Comparison of ENCODE assay signal across 1 cellular context in the genomic region with DNA sequence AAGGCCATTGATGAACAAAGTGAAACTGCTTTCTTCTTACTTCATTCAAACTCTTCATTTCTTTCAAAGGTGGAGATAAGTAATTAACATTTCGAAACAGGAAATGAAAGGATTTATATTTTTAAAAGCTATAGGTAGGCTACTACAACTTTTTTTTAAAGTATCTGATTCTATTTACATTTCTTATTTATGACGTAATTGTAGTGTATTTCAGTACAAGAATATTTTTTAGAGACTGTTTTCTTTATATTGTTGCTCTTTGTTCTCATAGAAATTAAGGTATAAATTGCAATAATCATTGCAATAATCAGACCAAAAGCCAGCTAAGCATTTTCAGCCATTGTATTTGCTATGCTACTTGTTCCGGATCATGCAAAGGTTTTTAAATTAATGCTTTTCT.
TF ChIP-seq lines count a peak whose summit lies in the region.

No MANE protein-coding gene starts in this region.

TF ChIP-seq in WTC11, 78 proteins besides CTCF, POLR2A, EP300 and RAD21 (continued from another document):
- TF ChIP-seq, protein P1, sequence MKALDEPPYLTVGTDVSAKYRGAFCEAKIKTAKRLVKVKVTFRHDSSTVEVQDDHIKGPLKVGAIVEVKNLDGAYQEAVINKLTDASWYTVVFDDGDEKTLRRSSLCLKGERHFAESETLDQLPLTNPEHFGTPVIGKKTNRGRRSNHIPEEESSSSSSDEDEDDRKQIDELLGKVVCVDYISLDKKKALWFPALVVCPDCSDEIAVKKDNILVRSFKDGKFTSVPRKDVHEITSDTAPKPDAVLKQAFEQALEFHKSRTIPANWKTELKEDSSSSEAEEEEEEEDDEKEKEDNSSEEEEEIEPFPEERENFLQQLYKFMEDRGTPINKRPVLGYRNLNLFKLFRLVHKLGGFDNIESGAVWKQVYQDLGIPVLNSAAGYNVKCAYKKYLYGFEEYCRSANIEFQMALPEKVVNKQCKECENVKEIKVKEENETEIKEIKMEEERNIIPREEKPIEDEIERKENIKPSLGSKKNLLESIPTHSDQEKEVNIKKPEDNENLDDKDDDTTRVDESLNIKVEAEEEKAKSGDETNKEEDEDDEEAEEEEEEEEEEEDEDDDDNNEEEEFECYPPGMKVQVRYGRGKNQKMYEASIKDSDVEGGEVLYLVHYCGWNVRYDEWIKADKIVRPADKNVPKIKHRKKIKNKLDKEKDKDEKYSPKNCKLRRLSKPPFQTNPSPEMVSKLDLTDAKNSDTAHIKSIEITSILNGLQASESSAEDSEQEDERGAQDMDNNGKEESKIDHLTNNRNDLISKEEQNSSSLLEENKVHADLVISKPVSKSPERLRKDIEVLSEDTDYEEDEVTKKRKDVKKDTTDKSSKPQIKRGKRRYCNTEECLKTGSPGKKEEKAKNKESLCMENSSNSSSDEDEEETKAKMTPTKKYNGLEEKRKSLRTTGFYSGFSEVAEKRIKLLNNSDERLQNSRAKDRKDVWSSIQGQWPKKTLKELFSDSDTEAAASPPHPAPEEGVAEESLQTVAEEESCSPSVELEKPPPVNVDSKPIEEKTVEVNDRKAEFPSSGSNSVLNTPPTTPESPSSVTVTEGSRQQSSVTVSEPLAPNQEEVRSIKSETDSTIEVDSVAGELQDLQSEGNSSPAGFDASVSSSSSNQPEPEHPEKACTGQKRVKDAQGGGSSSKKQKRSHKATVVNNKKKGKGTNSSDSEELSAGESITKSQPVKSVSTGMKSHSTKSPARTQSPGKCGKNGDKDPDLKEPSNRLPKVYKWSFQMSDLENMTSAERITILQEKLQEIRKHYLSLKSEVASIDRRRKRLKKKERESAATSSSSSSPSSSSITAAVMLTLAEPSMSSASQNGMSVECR (CRISPR knock-in tag; IDR thresholded peaks at IDR 0.05; ENCODE audit: borderline replicate concordance) = no peak
- TF ChIP-seq, protein P2, sequence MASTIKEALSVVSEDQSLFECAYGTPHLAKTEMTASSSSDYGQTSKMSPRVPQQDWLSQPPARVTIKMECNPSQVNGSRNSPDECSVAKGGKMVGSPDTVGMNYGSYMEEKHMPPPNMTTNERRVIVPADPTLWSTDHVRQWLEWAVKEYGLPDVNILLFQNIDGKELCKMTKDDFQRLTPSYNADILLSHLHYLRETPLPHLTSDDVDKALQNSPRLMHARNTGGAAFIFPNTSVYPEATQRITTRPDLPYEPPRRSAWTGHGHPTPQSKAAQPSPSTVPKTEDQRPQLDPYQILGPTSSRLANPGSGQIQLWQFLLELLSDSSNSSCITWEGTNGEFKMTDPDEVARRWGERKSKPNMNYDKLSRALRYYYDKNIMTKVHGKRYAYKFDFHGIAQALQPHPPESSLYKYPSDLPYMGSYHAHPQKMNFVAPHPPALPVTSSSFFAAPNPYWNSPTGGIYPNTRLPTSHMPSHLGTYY (CRISPR knock-in tag; IDR thresholded peaks at IDR 0.05) = no peak
- TF ChIP-seq, protein P3, sequence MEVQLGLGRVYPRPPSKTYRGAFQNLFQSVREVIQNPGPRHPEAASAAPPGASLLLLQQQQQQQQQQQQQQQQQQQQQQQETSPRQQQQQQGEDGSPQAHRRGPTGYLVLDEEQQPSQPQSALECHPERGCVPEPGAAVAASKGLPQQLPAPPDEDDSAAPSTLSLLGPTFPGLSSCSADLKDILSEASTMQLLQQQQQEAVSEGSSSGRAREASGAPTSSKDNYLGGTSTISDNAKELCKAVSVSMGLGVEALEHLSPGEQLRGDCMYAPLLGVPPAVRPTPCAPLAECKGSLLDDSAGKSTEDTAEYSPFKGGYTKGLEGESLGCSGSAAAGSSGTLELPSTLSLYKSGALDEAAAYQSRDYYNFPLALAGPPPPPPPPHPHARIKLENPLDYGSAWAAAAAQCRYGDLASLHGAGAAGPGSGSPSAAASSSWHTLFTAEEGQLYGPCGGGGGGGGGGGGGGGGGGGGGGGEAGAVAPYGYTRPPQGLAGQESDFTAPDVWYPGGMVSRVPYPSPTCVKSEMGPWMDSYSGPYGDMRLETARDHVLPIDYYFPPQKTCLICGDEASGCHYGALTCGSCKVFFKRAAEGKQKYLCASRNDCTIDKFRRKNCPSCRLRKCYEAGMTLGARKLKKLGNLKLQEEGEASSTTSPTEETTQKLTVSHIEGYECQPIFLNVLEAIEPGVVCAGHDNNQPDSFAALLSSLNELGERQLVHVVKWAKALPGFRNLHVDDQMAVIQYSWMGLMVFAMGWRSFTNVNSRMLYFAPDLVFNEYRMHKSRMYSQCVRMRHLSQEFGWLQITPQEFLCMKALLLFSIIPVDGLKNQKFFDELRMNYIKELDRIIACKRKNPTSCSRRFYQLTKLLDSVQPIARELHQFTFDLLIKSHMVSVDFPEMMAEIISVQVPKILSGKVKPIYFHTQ (CRISPR knock-in tag; IDR thresholded peaks at IDR 0.05) = no peak
- TF ChIP-seq, protein P4, sequence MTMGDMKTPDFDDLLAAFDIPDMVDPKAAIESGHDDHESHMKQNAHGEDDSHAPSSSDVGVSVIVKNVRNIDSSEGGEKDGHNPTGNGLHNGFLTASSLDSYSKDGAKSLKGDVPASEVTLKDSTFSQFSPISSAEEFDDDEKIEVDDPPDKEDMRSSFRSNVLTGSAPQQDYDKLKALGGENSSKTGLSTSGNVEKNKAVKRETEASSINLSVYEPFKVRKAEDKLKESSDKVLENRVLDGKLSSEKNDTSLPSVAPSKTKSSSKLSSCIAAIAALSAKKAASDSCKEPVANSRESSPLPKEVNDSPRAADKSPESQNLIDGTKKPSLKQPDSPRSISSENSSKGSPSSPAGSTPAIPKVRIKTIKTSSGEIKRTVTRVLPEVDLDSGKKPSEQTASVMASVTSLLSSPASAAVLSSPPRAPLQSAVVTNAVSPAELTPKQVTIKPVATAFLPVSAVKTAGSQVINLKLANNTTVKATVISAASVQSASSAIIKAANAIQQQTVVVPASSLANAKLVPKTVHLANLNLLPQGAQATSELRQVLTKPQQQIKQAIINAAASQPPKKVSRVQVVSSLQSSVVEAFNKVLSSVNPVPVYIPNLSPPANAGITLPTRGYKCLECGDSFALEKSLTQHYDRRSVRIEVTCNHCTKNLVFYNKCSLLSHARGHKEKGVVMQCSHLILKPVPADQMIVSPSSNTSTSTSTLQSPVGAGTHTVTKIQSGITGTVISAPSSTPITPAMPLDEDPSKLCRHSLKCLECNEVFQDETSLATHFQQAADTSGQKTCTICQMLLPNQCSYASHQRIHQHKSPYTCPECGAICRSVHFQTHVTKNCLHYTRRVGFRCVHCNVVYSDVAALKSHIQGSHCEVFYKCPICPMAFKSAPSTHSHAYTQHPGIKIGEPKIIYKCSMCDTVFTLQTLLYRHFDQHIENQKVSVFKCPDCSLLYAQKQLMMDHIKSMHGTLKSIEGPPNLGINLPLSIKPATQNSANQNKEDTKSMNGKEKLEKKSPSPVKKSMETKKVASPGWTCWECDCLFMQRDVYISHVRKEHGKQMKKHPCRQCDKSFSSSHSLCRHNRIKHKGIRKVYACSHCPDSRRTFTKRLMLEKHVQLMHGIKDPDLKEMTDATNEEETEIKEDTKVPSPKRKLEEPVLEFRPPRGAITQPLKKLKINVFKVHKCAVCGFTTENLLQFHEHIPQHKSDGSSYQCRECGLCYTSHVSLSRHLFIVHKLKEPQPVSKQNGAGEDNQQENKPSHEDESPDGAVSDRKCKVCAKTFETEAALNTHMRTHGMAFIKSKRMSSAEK (CRISPR knock-in tag; IDR thresholded peaks at IDR 0.05; ENCODE audit: borderline replicate concordance) = no peak
- TF ChIP-seq, protein P5, sequence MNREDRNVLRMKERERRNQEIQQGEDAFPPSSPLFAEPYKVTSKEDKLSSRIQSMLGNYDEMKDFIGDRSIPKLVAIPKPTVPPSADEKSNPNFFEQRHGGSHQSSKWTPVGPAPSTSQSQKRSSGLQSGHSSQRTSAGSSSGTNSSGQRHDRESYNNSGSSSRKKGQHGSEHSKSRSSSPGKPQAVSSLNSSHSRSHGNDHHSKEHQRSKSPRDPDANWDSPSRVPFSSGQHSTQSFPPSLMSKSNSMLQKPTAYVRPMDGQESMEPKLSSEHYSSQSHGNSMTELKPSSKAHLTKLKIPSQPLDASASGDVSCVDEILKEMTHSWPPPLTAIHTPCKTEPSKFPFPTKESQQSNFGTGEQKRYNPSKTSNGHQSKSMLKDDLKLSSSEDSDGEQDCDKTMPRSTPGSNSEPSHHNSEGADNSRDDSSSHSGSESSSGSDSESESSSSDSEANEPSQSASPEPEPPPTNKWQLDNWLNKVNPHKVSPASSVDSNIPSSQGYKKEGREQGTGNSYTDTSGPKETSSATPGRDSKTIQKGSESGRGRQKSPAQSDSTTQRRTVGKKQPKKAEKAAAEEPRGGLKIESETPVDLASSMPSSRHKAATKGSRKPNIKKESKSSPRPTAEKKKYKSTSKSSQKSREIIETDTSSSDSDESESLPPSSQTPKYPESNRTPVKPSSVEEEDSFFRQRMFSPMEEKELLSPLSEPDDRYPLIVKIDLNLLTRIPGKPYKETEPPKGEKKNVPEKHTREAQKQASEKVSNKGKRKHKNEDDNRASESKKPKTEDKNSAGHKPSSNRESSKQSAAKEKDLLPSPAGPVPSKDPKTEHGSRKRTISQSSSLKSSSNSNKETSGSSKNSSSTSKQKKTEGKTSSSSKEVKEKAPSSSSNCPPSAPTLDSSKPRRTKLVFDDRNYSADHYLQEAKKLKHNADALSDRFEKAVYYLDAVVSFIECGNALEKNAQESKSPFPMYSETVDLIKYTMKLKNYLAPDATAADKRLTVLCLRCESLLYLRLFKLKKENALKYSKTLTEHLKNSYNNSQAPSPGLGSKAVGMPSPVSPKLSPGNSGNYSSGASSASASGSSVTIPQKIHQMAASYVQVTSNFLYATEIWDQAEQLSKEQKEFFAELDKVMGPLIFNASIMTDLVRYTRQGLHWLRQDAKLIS (CRISPR knock-in tag; IDR thresholded peaks at IDR 0.05; ENCODE audit: borderline replicate concordance) = no peak
- TF ChIP-seq, protein P6, sequence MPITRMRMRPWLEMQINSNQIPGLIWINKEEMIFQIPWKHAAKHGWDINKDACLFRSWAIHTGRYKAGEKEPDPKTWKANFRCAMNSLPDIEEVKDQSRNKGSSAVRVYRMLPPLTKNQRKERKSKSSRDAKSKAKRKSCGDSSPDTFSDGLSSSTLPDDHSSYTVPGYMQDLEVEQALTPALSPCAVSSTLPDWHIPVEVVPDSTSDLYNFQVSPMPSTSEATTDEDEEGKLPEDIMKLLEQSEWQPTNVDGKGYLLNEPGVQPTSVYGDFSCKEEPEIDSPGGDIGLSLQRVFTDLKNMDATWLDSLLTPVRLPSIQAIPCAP (CRISPR knock-in tag; IDR thresholded peaks at IDR 0.05) = no peak
- TF ChIP-seq NFE2L1 (CRISPR knock-in tag; IDR thresholded peaks at IDR 0.05) = no peak
- TF ChIP-seq, protein P7, sequence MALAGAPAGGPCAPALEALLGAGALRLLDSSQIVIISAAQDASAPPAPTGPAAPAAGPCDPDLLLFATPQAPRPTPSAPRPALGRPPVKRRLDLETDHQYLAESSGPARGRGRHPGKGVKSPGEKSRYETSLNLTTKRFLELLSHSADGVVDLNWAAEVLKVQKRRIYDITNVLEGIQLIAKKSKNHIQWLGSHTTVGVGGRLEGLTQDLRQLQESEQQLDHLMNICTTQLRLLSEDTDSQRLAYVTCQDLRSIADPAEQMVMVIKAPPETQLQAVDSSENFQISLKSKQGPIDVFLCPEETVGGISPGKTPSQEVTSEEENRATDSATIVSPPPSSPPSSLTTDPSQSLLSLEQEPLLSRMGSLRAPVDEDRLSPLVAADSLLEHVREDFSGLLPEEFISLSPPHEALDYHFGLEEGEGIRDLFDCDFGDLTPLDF (CRISPR knock-in tag; IDR thresholded peaks at IDR 0.05) = no peak
- TF ChIP-seq TP53 (CRISPR knock-in tag; IDR thresholded peaks at IDR 0.05) = no peak
- TF ChIP-seq, protein P8, sequence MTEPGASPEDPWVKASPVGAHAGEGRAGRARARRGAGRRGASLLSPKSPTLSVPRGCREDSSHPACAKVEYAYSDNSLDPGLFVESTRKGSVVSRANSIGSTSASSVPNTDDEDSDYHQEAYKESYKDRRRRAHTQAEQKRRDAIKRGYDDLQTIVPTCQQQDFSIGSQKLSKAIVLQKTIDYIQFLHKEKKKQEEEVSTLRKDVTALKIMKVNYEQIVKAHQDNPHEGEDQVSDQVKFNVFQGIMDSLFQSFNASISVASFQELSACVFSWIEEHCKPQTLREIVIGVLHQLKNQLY (CRISPR knock-in tag; IDR thresholded peaks at IDR 0.05) = no peak
